ENCODE assay signal across 8 cellular contexts in the genomic region with DNA sequence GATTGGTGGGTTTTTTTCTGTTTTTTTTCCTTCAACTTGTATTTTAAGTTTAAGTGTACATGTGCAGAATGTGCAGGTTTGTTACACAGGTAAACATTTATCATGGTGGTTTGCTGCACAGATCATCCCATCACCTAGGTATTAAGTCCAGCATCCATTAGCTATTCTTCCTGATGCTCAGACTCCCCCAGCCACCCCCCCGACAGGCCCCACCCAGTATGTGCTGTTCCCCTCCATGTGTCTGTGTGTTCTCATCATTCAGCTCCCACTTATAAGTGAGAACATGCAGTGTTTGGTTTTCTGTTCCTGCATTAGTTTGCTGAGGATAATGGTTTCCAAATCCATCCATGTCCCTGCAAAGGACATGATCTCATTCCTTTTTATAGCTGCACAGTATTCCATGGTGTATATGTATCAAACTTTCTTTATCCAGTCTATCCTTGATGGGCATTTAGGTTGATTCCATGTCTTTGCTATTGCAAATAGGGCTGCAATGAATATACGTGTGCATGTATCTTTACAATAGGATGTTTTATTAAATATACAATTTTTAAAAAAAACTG. TPM values are rescaled to one million over a fixed set of nuclear protein-coding genes. Genes with fewer than 3 reads are reported as not detected.
"Had no signal": no experiment of that assay in that cellular context is flagged by ENCODE, and none has a peak within 500 bp of the region (broad histone marks: within the 10 kb centered on the region; RNA-seq: fewer than 3 reads in every experiment).

No MANE protein-coding gene starts in this region.

RNA-seq across cellular contexts. Expression of a gene that starts 21.6 kb away (rescaled TPM):
- total RNA-seq: activated CD8-positive, alpha-beta T cell treated with anti-CD3 and anti-CD28 coated beads, Interleukin-2, amount 10 ng/mL, durations not matched to agents 7 days and 5 days; activated naive CD8-positive, alpha-beta T cell treated with anti-CD3 and anti-CD28 coated beads, Interleukin-2, amount 10 ng/mL, durations not matched to agents 7 days and 5 days; breast epithelium; M059J; PC-9; SJSA1; WTC11 had no signal

RNA-seq across cellular contexts. Expression of a gene that starts 32.5 kb away (rescaled TPM):
- total RNA-seq: activated CD8-positive, alpha-beta T cell treated with anti-CD3 and anti-CD28 coated beads, Interleukin-2, amount 10 ng/mL, durations not matched to agents 7 days and 5 days; activated naive CD8-positive, alpha-beta T cell treated with anti-CD3 and anti-CD28 coated beads, Interleukin-2, amount 10 ng/mL, durations not matched to agents 7 days and 5 days; adrenal gland; M059J; PC-9; WTC11 had no signal
- polyA plus RNA-seq: adrenal gland had no signal
